In the genomic region with DNA sequence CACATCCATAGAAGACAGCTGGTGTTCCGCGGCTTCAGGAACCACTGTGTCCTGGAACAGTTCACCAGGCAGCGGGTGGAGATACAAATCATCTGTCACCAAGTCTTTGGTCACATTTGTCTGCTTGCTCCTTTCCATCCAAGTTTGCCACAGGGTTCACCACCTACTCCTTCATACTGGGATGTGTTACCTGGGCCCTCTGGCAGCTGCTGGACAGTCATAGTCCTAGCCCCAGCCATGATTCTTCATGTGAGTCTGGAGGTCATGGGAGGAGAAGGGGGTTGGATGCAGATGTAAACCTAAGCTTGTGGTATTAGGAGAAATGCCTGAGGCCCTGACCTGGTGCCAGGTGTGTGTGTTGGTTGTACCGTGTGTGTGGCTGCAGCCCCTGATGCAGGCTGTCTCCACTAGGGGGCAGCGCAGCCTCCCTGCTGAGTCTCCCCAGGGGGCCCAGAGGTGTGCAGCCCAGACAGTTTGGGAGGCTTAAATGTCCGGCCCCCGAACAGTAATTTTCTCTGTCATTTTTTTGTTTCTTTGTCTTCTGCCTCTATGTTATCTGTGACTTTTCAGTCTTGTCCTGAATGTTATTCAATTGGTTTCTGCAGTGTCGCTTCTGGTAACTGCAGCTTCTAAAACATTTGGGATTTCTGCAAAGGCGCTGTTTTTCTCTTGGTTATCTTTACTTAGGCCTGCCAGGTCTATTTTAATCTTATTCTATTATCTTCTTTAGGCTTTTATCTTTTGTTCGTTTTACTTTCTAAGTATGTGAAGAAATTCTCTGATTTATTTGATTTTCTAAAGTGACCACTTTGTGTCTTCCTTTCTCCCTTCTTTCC, we compare ENCODE assay signal across 9 cellular contexts. TPM values are rescaled to one million over a fixed set of nuclear protein-coding genes. Genes with fewer than 3 reads are reported as not detected.
DNase-seq lines count a peak whose midpoint lies in the region; ATAC-seq, FAIRE-seq and TF ChIP-seq lines count a peak whose summit lies in the region.
"Had no signal": no experiment of that assay in that cellular context is flagged by ENCODE, and none has a peak within 500 bp of the region (broad histone marks: within the 10 kb centered on the region; RNA-seq: fewer than 3 reads in every experiment).

No MANE protein-coding gene starts in this region.

- dilution Hi-C loops in keratinocyte (cut with MboI; ENCODE audit: extremely low pct_ligation_motif_present, low sequenced_read_pairs): no loop called here

- no peak overlapping the region for H3K4me3 Mint-ChIP-seq in Calu3 (ENCODE audit: low read depth, unreplicated experiment)
- H3K4me3 Mint-ChIP-seq in stimulated activated naive B cell treated with anti-CD40 and anti-IgM and Interleukin-4, amounts not matched to agents 10 μg/mL and 1 μg/mL and 100 μg/mL, for 72 hours: no peak overlapping the region
- H3K4me3 Mint-ChIP-seq: central memory CD8-positive, alpha-beta T cell had no signal

- H3K27me3 Mint-ChIP-seq in Calu3 (ENCODE audit: unreplicated experiment): peaks cover 18% of the 10 kb centered on the region
- peaks cover 3 to 23% of the 10 kb centered on the region in 2 donors for H3K27me3 Mint-ChIP-seq in stimulated activated naive B cell treated with anti-CD40 and anti-IgM and Interleukin-4, amounts not matched to agents 10 μg/mL and 1 μg/mL and 100 μg/mL, for 72 hours

- H3K79me2 ChIP-seq in GM23248 (ENCODE audit: insufficient read depth) (no peaks in the 10 kb centered on the region), keratinocyte (ENCODE audit: control insufficient read depth, insufficient read depth, low read length) (no peaks in the 10 kb centered on the region)

- H3K4me1 Mint-ChIP-seq in Calu3 (ENCODE audit: low read depth, unreplicated experiment): no peaks in the 10 kb centered on the region
- H3K4me1 Mint-ChIP-seq in stimulated activated naive B cell treated with anti-CD40 and anti-IgM and Interleukin-4, amounts not matched to agents 10 μg/mL and 1 μg/mL and 100 μg/mL, for 72 hours: no peaks in the 10 kb centered on the region
- H3K4me1 Mint-ChIP-seq: central memory CD8-positive, alpha-beta T cell had no signal

- ATAC-seq in stimulated activated naive B cell treated with anti-CD40 and anti-IgM and Interleukin-4, amounts not matched to agents 10 μg/mL and 1 μg/mL and 100 μg/mL, for 72 hours (replicated peaks): peak; percentile 78 to 79
- no peak for ATAC-seq in HG03139 (IDR thresholded peaks at IDR 0.05; ENCODE audit: unreplicated experiment)

- no peaks in the 10 kb centered on the region for H3K9me1 ChIP-seq in keratinocyte (ENCODE audit: control insufficient read depth, extremely low read depth, insufficient read depth, low read length)

- H3K9ac ChIP-seq in GM23248 (no peak overlapping the region), keratinocyte (ENCODE audit: control insufficient read depth, extremely low read depth, insufficient read depth, low read length) (no peak overlapping the region)

- 0 out of 2 replicates have a peak, but pooled peaks cover 10% of the 10 kb centered on the region for H3K27me3 ChIP-seq in GM23248 (replicated peaks; ENCODE audit: insufficient read depth)
- H3K27me3 ChIP-seq in keratinocyte (ENCODE audit: control insufficient read depth, extremely low read depth, insufficient read depth, low read length): no peaks in the 10 kb centered on the region
- no peaks in the 10 kb centered on the region for H3K27me3 ChIP-seq in effector memory CD4-positive, alpha-beta T cell (replicated peaks; ENCODE audit: control insufficient read depth, insufficient read depth, low read length, poor library complexity, severe bottlenecking)

- no peaks in the 10 kb centered on the region for H3K36me3 Mint-ChIP-seq in Calu3 (ENCODE audit: insufficient read depth, unreplicated experiment)
- no peaks in the 10 kb centered on the region for H3K36me3 Mint-ChIP-seq in stimulated activated naive B cell treated with anti-CD40 and anti-IgM and Interleukin-4, amounts not matched to agents 10 μg/mL and 1 μg/mL and 100 μg/mL, for 72 hours

- no TSS peak for BruUV-seq in Calu3 (replicated peaks; lab: Mats Ljungman, UMichigan)

- H2AFZ ChIP-seq in GM23248 (no peak overlapping the region), keratinocyte (ENCODE audit: control insufficient read depth, low read length) (no peak overlapping the region)

- no peaks in the 10 kb centered on the region for H3K9me2 ChIP-seq in GM23248 (ENCODE audit: insufficient read depth)

- H3K4me3 ChIP-seq in GM23248 (no peak overlapping the region), keratinocyte (ENCODE audit: control insufficient read depth in 2 of 3, extremely low read depth in 1 of 3, insufficient read depth in 2 of 3, low read depth in 1 of 3, low read length in 3 of 3) (no peak overlapping the region)
- H3K4me3 ChIP-seq in effector memory CD4-positive, alpha-beta T cell (ENCODE audit: insufficient read depth, low read depth, low read length, poor library complexity, severe bottlenecking): no peak overlapping the region

- TF ChIP-seq CTCF in Calu3 (IDR thresholded peaks at IDR 0.05; ENCODE audit: unreplicated experiment) (peak; percentile 36), VCaP (conservative IDR thresholded peaks at IDR 0.05) (peak; percentile 62), keratinocyte (optimal IDR thresholded peaks at IDR 0.05 in 1 of 3, IDR thresholded peaks at IDR 0.05 in 1 of 3, conservative IDR thresholded peaks at IDR 0.05 in 1 of 3; ENCODE audit: extremely low read depth in 1 of 3, insufficient read depth in 2 of 3, low read length in 3 of 3) (peak; percentile 36 to 74 (median 65))

- H3K9me3 Mint-ChIP-seq in Calu3 (ENCODE audit: low read depth, unreplicated experiment): no peaks in the 10 kb centered on the region
- H3K9me3 Mint-ChIP-seq in stimulated activated naive B cell treated with anti-CD40 and anti-IgM and Interleukin-4, amounts not matched to agents 10 μg/mL and 1 μg/mL and 100 μg/mL, for 72 hours: peaks cover 5 to 7% of the 10 kb centered on the region in 2 donors
- H3K9me3 Mint-ChIP-seq: central memory CD8-positive, alpha-beta T cell had no signal

- H3K27ac ChIP-seq in GM23248 (no peak overlapping the region), VCaP (no peak overlapping the region), keratinocyte (ENCODE audit: control insufficient read depth, insufficient read depth, low read length) (no peak overlapping the region)
- no peak overlapping the region for H3K27ac ChIP-seq in effector memory CD4-positive, alpha-beta T cell (ENCODE audit: insufficient read depth, low read length, poor library complexity, severe bottlenecking)

- H3K36me3 ChIP-seq in GM23248 (ENCODE audit: low read depth) (no peaks in the 10 kb centered on the region), keratinocyte (ENCODE audit: control insufficient read depth in 2 of 2, extremely low read depth in 1 of 2, insufficient read depth in 2 of 2, low read length in 2 of 2) (no peaks in the 10 kb centered on the region)
- H3K36me3 ChIP-seq in effector memory CD4-positive, alpha-beta T cell (ENCODE audit: control insufficient read depth, insufficient read depth, low read length): no peaks in the 10 kb centered on the region

- FAIRE-seq in keratinocyte (lab: Jason Lieb, UNC): no peak

- H3K4me2 ChIP-seq in GM23248 (ENCODE audit: unreplicated experiment) (no peak overlapping the region), keratinocyte (ENCODE audit: control insufficient read depth, extremely low read depth, insufficient read depth, low read depth, low read length) (no peak overlapping the region)

- intact Hi-C loops in Calu3 (cut with micrococcal nuclease; ENCODE audit: unreplicated experiment): no loop called here

- no peak overlapping the region for H3K27ac Mint-ChIP-seq in Calu3 (ENCODE audit: unreplicated experiment)
- no peak overlapping the region for H3K27ac Mint-ChIP-seq in stimulated activated naive B cell treated with anti-CD40 and anti-IgM and Interleukin-4, amounts not matched to agents 10 μg/mL and 1 μg/mL and 100 μg/mL, for 72 hours

- H4K20me1 ChIP-seq in GM23248 (ENCODE audit: insufficient read depth) (no peaks in the 10 kb centered on the region), keratinocyte (ENCODE audit: control insufficient read depth, extremely low read depth, insufficient read depth, low read length) (no peaks in the 10 kb centered on the region)

- in situ Hi-C loops in GM23248 (cut with MboI): no loop called here

- DNase-seq in Calu3 (peak; percentile 42), GM23248 (peak; percentile 10), keratinocyte (ENCODE audit: low read depth, low spot score) (no peak), NCI-H146 (lab: John Stamatoyannopoulos, UW) (no peak)
- DNase-seq in stimulated activated naive B cell treated with anti-CD40 and anti-IgM and Interleukin-4, amounts not matched to agents 10 μg/mL and 1 μg/mL and 100 μg/mL, for 72 hours: no peak
- no peak for DNase-seq in effector memory CD4-positive, alpha-beta T cell

- H3K4me1 ChIP-seq in GM23248 (ENCODE audit: insufficient read depth) (no peaks in the 10 kb centered on the region), keratinocyte (ENCODE audit: control insufficient read depth, extremely low read depth, insufficient read depth, low read length) (no peaks in the 10 kb centered on the region)
- H3K4me1 ChIP-seq in effector memory CD4-positive, alpha-beta T cell (ENCODE audit: control insufficient read depth, insufficient read depth, low read length, poor library complexity, severe bottlenecking): no peaks in the 10 kb centered on the region

- WGBS in GM23248 (ENCODE audit: low coverage in 1 of 2, low lambda C conversion rate in 2 of 2, missing lambda C conversion rate in 2 of 2), 2 experiments: 43 to 50% methylated on average over 10 of the region's 10 CpGs

- CTCF ChIA-PET in Calu3 (lab: Charles Lee): no interaction called here

- H3K9me3 ChIP-seq in GM23248 (ENCODE audit: low read depth) (no peaks in the 10 kb centered on the region), keratinocyte (ENCODE audit: control insufficient read depth, low read depth, low read length) (no peaks in the 10 kb centered on the region)
- H3K9me3 ChIP-seq in effector memory CD4-positive, alpha-beta T cell (ENCODE audit: control insufficient read depth, low read length): no peaks in the 10 kb centered on the region

- H3F3A ChIP-seq in GM23248 (ENCODE audit: insufficient read depth): no peaks in the 10 kb centered on the region

RNA-seq across cellular contexts. Expression of gene NPS, which starts 14.8 kb away (rescaled TPM):
- not detected in 2 replicates for total RNA-seq in Calu3 (2022)
- not detected in 2 replicates for total RNA-seq in GM23248 (2014; rRNA removed; shearing (Covaris generic))
- not detected in 2 replicates for polyA plus RNA-seq in GM23248 (2016; fragmentation: Nextera tagmentation; extraction: Ambion mirVana)
- not detected in 3 replicates for polyA plus RNA-seq in keratinocyte
- polyA plus RNA-seq in keratinocyte (2011; ENCODE audit: low read depth): not detected
- polyA plus RNA-seq in keratinocyte (2011; cell fraction: cytosol; rRNA removed): not detected in 2 replicates
- not detected in 2 replicates for polyA plus RNA-seq in keratinocyte (2011; cell fraction: nucleus; rRNA removed)
- polyA plus RNA-seq in keratinocyte (2012; ENCODE audit: low replicate concordance): not detected in 2 replicates
- polyA minus RNA-seq in keratinocyte: not detected in 3 replicates
- polyA minus RNA-seq in keratinocyte (2011; cell fraction: cytosol; rRNA and poly(A)+ RNA removed): not detected
- polyA minus RNA-seq in keratinocyte (2011; cell fraction: nucleus; rRNA and poly(A)+ RNA removed): not detected in 2 replicates

Comparison
In these comparisons a context has a peak if more than half of its experiments do, and no peak if none do; other contexts are left out.
1. DNase-seq: peak in Calu3 (single experiment) and GM23248 (single experiment); none in keratinocyte (single experiment), stimulated activated naive B cell treated with anti-CD40 and anti-IgM and Interleukin-4, amounts not matched to agents 10 μg/mL and 1 μg/mL and 100 μg/mL, for 72 hours (single experiment), NCI-H146 (single experiment) and effector memory CD4-positive, alpha-beta T cell (0 of 3).
2. Peak in every context shown above with its lines, with median percentiles within 50 percentile points of each other: CTCF ChIP-seq.